ENCODE assay signal across 23 cellular contexts in the genomic region with DNA sequence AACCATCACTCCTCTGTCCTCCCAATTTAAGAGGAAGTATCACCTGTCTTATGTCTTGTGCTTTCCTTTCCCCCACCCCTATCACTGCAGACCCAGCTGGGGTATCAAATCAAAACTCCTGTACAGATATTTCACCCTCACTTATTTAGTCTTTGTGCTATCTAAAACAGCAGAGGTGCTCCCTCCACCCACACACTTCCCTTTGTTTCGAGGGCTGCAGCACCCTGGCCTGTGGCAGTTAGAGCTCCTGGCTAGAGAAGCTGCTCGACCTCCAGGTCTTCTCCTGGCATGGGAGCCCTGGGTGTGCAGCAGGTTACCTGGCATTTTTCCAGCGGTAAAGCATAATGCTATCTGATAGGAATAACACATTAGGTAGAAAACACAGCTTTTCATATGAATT.
DNase-seq lines count a peak whose midpoint lies in the region; ATAC-seq lines count a peak whose summit lies in the region.
"Had no signal": no experiment of that assay in that cellular context is flagged by ENCODE, and none has a peak within 500 bp of the region (broad histone marks: within the 10 kb centered on the region; RNA-seq: fewer than 3 reads in every experiment).

No MANE protein-coding gene starts in this region.

- no peaks in the 10 kb centered on the region for H3K36me3 ChIP-seq in SJCRH30
- H3K36me3 ChIP-seq: BE2C, upper lobe of right lung had no signal

- no peaks in the 10 kb centered on the region for H3K27me3 ChIP-seq in SJCRH30
- H3K27me3 ChIP-seq: BE2C, upper lobe of right lung had no signal

- H3K4me1 Mint-ChIP-seq in activated CD4-positive, alpha-beta memory T cell treated with anti-CD3 and anti-CD28 coated beads for 36 hours (ENCODE audit: low read depth), result peaks cover 75% of the 10 kb centered on the region
- H3K4me1 Mint-ChIP-seq in activated CD4-positive, alpha-beta memory T cell treated with anti-CD3 and anti-CD28 coated beads, Interleukin-2, amount 10 ng/mL, durations not matched to agents 7 days and 5 days, result peaks cover 35% of the 10 kb centered on the region
- H3K4me1 Mint-ChIP-seq in activated T-helper 2 cell treated with anti-CD3 and anti-CD28 coated beads, Interferon-gamma antibody, Interleukin-2, Interleukin-4, amounts not matched to agents 10 μg/mL and 5 μg/mL and 100 μg/mL, durations not matched to agents 14 hours and 24 hours and 36 hours (ENCODE audit: low read depth), result peaks cover 62% of the 10 kb centered on the region
- H3K4me1 Mint-ChIP-seq in stimulated activated naive B cell treated with anti-CD40 and anti-IgM and Interleukin-4, amounts not matched to agents 10 μg/mL and 1 μg/mL and 100 μg/mL, for 72 hours, result peaks cover 22 to 35% of the 10 kb centered on the region in 2 donors

- intact Hi-C loops in activated CD4-positive, alpha-beta memory T cell treated with anti-CD3 and anti-CD28 coated beads for 36 hours (cut with micrococcal nuclease), result loop anchor here (1.0 to 10.0 kb wide), 2 partner anchors 9 to 658 kb away; no protein-coding TSS in a partner anchor
- intact Hi-C loops in activated T-helper 2 cell treated with anti-CD3 and anti-CD28 coated beads, Interferon-gamma antibody, Interleukin-2, Interleukin-4, amounts not matched to agents 10 μg/mL and 5 μg/mL and 100 μg/mL, durations not matched to agents 14 hours and 24 hours and 36 hours (cut with micrococcal nuclease), result loop anchor here (10.0 kb wide), 2 partner anchors 1028 to 1378 kb away; no protein-coding TSS in a partner anchor

- no peak overlapping the region for H3K27ac ChIP-seq in SJCRH30
- H3K27ac ChIP-seq: epithelial cell of prostate, RWPE1, SK-N-MC, upper lobe of right lung had no signal

- no peak overlapping the region for H3K4me3 Mint-ChIP-seq in activated CD4-positive, alpha-beta memory T cell treated with anti-CD3 and anti-CD28 coated beads for 36 hours
- no peak overlapping the region for H3K4me3 Mint-ChIP-seq in activated CD4-positive, alpha-beta memory T cell treated with anti-CD3 and anti-CD28 coated beads, Interleukin-2, amount 10 ng/mL, durations not matched to agents 7 days and 5 days
- no peak overlapping the region for H3K4me3 Mint-ChIP-seq in activated T-helper 2 cell treated with anti-CD3 and anti-CD28 coated beads, Interferon-gamma antibody, Interleukin-2, Interleukin-4, amounts not matched to agents 10 μg/mL and 5 μg/mL and 100 μg/mL, durations not matched to agents 14 hours and 24 hours and 36 hours (ENCODE audit: low read depth)
- H3K4me3 Mint-ChIP-seq in stimulated activated naive B cell treated with anti-CD40 and anti-IgM and Interleukin-4, amounts not matched to agents 10 μg/mL and 1 μg/mL and 100 μg/mL, for 72 hours, result no peak overlapping the region
- H3K4me3 Mint-ChIP-seq: WTC11 had no signal

- POLR2A ChIA-PET in activated CD4-positive, alpha-beta memory T cell treated with anti-CD3 and anti-CD28 coated beads for 36 hours (lab: Charles Lee), result interaction anchor here (1.2 to 2.7 kb wide), 3 partner anchors 14 to 181 kb away, joined by 3 to 17 read pairs (median 6); partner anchors contain the start of gene BCL6
- POLR2A ChIA-PET in activated CD4-positive, alpha-beta memory T cell treated with anti-CD3 and anti-CD28 coated beads, Interleukin-2, amount 10 ng/mL, durations not matched to agents 7 days and 5 days (lab: Charles Lee), result interaction anchor here (1.8 kb wide), 1 partner anchor 10 kb away, joined by 4 read pairs; no protein-coding TSS in a partner anchor

- DNase-seq in activated CD4-positive, alpha-beta memory T cell treated with anti-CD3 and anti-CD28 coated beads for 36 hours, result peak; percentile 37
- no peak for DNase-seq in activated CD4-positive, alpha-beta memory T cell treated with anti-CD3 and anti-CD28 coated beads, Interleukin-2, amount 10 ng/mL, durations not matched to agents 7 days and 5 days
- no peak for DNase-seq in activated T-helper 2 cell treated with anti-CD3 and anti-CD28 coated beads, Interferon-gamma antibody, Interleukin-2, Interleukin-4, amounts not matched to agents 10 μg/mL and 5 μg/mL and 100 μg/mL, durations not matched to agents 14 hours and 24 hours and 36 hours (ENCODE audit: low spot score)
- DNase-seq in stimulated activated naive B cell treated with anti-CD40 and anti-IgM and Interleukin-4, amounts not matched to agents 10 μg/mL and 1 μg/mL and 100 μg/mL, for 72 hours, result no peak
- DNase-seq in SW480 (ENCODE audit: low spot score), result no peak
- DNase-seq in SJCRH30, result no peak
- no peak for DNase-seq in EL
- DNase-seq: BE2C, Caco-2, DMS79 treated with DMSO at 0.1 percent for 48 hours, H7, head of caudate nucleus, kidney glomerular epithelial cell, NCI-H1092 treated with DMSO at 0.1 percent for 48 hours, NCI-H1930, NCI-H69, T1000, upper lobe of right lung had no signal

- CTCF ChIA-PET in activated CD4-positive, alpha-beta memory T cell treated with anti-CD3 and anti-CD28 coated beads for 36 hours (lab: Charles Lee), result interaction anchor here (1.1 to 2.8 kb wide), 6 partner anchors 11 to 356 kb away, joined by 3 to 9 read pairs (median 6); no protein-coding TSS in a partner anchor
- CTCF ChIA-PET in activated CD4-positive, alpha-beta memory T cell treated with anti-CD3 and anti-CD28 coated beads, Interleukin-2, amount 10 ng/mL, durations not matched to agents 7 days and 5 days (lab: Charles Lee), result interaction anchor here (1.1 to 1.7 kb wide), 2 partner anchors 10 to 13 kb away, joined by 4 read pairs; no protein-coding TSS in a partner anchor

- H3K4me3 ChIP-seq in SJCRH30, result no peak overlapping the region
- H3K4me3 ChIP-seq: SK-N-MC, upper lobe of right lung had no signal

- H3K4me1 ChIP-seq in SJCRH30, result no peaks in the 10 kb centered on the region
- H3K4me1 ChIP-seq: BE2C, Caco-2, upper lobe of right lung had no signal

- H3K9me3 ChIP-seq in SJCRH30 (replicated peaks), result no peaks in the 10 kb centered on the region
- H3K9me3 ChIP-seq: BE2C, Caco-2 had no signal

- peaks cover 23% of the 10 kb centered on the region for H3K9me3 Mint-ChIP-seq in activated CD4-positive, alpha-beta memory T cell treated with anti-CD3 and anti-CD28 coated beads for 36 hours
- peaks cover 22% of the 10 kb centered on the region for H3K9me3 Mint-ChIP-seq in activated CD4-positive, alpha-beta memory T cell treated with anti-CD3 and anti-CD28 coated beads, Interleukin-2, amount 10 ng/mL, durations not matched to agents 7 days and 5 days
- H3K9me3 Mint-ChIP-seq in activated T-helper 2 cell treated with anti-CD3 and anti-CD28 coated beads, Interferon-gamma antibody, Interleukin-2, Interleukin-4, amounts not matched to agents 10 μg/mL and 5 μg/mL and 100 μg/mL, durations not matched to agents 14 hours and 24 hours and 36 hours, result peaks cover 24% of the 10 kb centered on the region
- H3K9me3 Mint-ChIP-seq in stimulated activated naive B cell treated with anti-CD40 and anti-IgM and Interleukin-4, amounts not matched to agents 10 μg/mL and 1 μg/mL and 100 μg/mL, for 72 hours, result peaks cover 0 to 2% of the 10 kb centered on the region in 2 donors

- no peaks in the 10 kb centered on the region for H3K27me3 Mint-ChIP-seq in activated CD4-positive, alpha-beta memory T cell treated with anti-CD3 and anti-CD28 coated beads for 36 hours
- H3K27me3 Mint-ChIP-seq in activated CD4-positive, alpha-beta memory T cell treated with anti-CD3 and anti-CD28 coated beads, Interleukin-2, amount 10 ng/mL, durations not matched to agents 7 days and 5 days, result peaks cover 18% of the 10 kb centered on the region
- H3K27me3 Mint-ChIP-seq in activated T-helper 2 cell treated with anti-CD3 and anti-CD28 coated beads, Interferon-gamma antibody, Interleukin-2, Interleukin-4, amounts not matched to agents 10 μg/mL and 5 μg/mL and 100 μg/mL, durations not matched to agents 14 hours and 24 hours and 36 hours (ENCODE audit: low read depth), result peaks cover under 1% of the 10 kb centered on the region
- peaks cover 0 to 8% of the 10 kb centered on the region in 2 donors for H3K27me3 Mint-ChIP-seq in stimulated activated naive B cell treated with anti-CD40 and anti-IgM and Interleukin-4, amounts not matched to agents 10 μg/mL and 1 μg/mL and 100 μg/mL, for 72 hours

- H3K36me3 Mint-ChIP-seq in activated CD4-positive, alpha-beta memory T cell treated with anti-CD3 and anti-CD28 coated beads for 36 hours, result peaks cover 22% of the 10 kb centered on the region
- H3K36me3 Mint-ChIP-seq in activated CD4-positive, alpha-beta memory T cell treated with anti-CD3 and anti-CD28 coated beads, Interleukin-2, amount 10 ng/mL, durations not matched to agents 7 days and 5 days (ENCODE audit: low read depth), result peaks cover 16% of the 10 kb centered on the region
- peaks cover 20% of the 10 kb centered on the region for H3K36me3 Mint-ChIP-seq in activated T-helper 2 cell treated with anti-CD3 and anti-CD28 coated beads, Interferon-gamma antibody, Interleukin-2, Interleukin-4, amounts not matched to agents 10 μg/mL and 5 μg/mL and 100 μg/mL, durations not matched to agents 14 hours and 24 hours and 36 hours (ENCODE audit: low read depth)
- no peaks in the 10 kb centered on the region for H3K36me3 Mint-ChIP-seq in stimulated activated naive B cell treated with anti-CD40 and anti-IgM and Interleukin-4, amounts not matched to agents 10 μg/mL and 1 μg/mL and 100 μg/mL, for 72 hours

- no peak overlapping the region for H3K27ac Mint-ChIP-seq in activated CD4-positive, alpha-beta memory T cell treated with anti-CD3 and anti-CD28 coated beads for 36 hours
- H3K27ac Mint-ChIP-seq in activated CD4-positive, alpha-beta memory T cell treated with anti-CD3 and anti-CD28 coated beads, Interleukin-2, amount 10 ng/mL, durations not matched to agents 7 days and 5 days, result no peak overlapping the region
- peak overlapping the region; percentile 20 for H3K27ac Mint-ChIP-seq in activated T-helper 2 cell treated with anti-CD3 and anti-CD28 coated beads, Interferon-gamma antibody, Interleukin-2, Interleukin-4, amounts not matched to agents 10 μg/mL and 5 μg/mL and 100 μg/mL, durations not matched to agents 14 hours and 24 hours and 36 hours
- H3K27ac Mint-ChIP-seq in stimulated activated naive B cell treated with anti-CD40 and anti-IgM and Interleukin-4, amounts not matched to agents 10 μg/mL and 1 μg/mL and 100 μg/mL, for 72 hours, result peak overlapping the region; percentile 59
- H3K27ac Mint-ChIP-seq: WTC11 had no signal

- ATAC-seq in HG02885 (IDR thresholded peaks at IDR 0.05; ENCODE audit: poor library complexity, unreplicated experiment), result peak; percentile 56
- ATAC-seq in stimulated activated naive B cell treated with anti-CD40 and anti-IgM and Interleukin-4, amounts not matched to agents 10 μg/mL and 1 μg/mL and 100 μg/mL, for 72 hours (replicated peaks), result no peak
- ATAC-seq: upper lobe of right lung, WTC11 had no signal

Comparison
In these comparisons a context has a peak if more than half of its experiments do, and no peak if none do; other contexts are left out.
1. H3K27ac Mint-ChIP-seq: peak in activated T-helper 2 cell treated with anti-CD3 and anti-CD28 coated beads, Interferon-gamma antibody, Interleukin-2, Interleukin-4, amounts not matched to agents 10 μg/mL and 5 μg/mL and 100 μg/mL, durations not matched to agents 14 hours and 24 hours and 36 hours (single experiment) and stimulated activated naive B cell treated with anti-CD40 and anti-IgM and Interleukin-4, amounts not matched to agents 10 μg/mL and 1 μg/mL and 100 μg/mL, for 72 hours (single experiment); none in activated CD4-positive, alpha-beta memory T cell treated with anti-CD3 and anti-CD28 coated beads for 36 hours (single experiment) and activated CD4-positive, alpha-beta memory T cell treated with anti-CD3 and anti-CD28 coated beads, Interleukin-2, amount 10 ng/mL, durations not matched to agents 7 days and 5 days (single experiment).